In the genomic region with DNA sequence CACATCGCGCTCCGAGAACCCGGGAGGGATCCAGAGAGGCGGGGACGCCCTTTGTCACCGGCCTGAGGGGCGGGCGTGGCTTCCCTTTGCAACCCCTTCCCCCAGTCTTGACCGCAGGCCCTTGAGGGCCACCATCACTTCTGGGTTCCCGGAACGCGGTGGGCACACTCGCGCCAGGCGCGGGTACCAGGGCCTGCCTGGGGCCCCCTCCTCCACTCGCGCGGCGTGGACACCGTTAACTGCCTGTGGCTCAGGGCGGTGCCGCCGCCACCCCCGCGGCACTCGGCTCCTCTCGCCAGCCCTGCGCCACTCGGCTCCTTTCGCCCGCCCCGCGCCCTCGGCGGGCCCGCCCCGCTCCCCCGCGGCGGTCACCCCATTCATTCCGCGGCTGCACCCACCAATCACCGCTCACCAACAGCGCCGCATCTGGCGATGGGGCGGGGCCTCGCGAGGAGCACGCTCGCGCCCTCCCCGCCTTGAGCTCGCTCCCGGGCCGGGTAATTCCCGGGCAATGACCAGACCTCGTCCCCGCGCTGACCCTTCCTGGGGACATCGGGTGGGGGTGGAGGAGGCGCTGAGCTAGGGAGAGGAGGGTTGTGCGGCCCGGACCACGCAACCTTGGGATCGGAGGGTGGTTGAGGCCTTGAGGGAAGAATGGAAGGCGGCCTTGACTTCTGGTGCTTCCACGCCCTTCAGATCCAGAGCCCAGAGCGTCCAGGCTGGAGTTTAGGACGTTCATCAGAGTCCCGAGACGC, we compare ENCODE assay signal across 1 cellular context.
TF ChIP-seq lines count a peak whose summit lies in the region.

No MANE protein-coding gene starts in this region.

TF ChIP-seq in HEK293, 187 proteins besides CTCF, POLR2A, EP300 and RAD21 (continued from another document and continues in another):
- TF ChIP-seq, protein P1, sequence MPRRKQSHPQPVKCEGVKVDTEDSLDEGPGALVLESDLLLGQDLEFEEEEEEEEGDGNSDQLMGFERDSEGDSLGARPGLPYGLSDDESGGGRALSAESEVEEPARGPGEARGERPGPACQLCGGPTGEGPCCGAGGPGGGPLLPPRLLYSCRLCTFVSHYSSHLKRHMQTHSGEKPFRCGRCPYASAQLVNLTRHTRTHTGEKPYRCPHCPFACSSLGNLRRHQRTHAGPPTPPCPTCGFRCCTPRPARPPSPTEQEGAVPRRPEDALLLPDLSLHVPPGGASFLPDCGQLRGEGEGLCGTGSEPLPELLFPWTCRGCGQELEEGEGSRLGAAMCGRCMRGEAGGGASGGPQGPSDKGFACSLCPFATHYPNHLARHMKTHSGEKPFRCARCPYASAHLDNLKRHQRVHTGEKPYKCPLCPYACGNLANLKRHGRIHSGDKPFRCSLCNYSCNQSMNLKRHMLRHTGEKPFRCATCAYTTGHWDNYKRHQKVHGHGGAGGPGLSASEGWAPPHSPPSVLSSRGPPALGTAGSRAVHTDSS (tag by site-specific recombination; IDR thresholded peaks at IDR 0.05), result no peak
- no peak for TF ChIP-seq HOXA7 (CRISPR knock-in tag; IDR thresholded peaks at IDR 0.05; ENCODE audit: borderline replicate concordance)
- peak; percentile 97 for TF ChIP-seq ZBTB17 (tag by site-specific recombination; IDR thresholded peaks at IDR 0.05)
- no peak for TF ChIP-seq ZNF510 (tag by site-specific recombination; IDR thresholded peaks at IDR 0.05; ENCODE audit: insufficient replicate concordance)
- no peak for TF ChIP-seq ZNF660 (tag by site-specific recombination; IDR thresholded peaks at IDR 0.05)
- no peak for TF ChIP-seq ZNF560 (tag by site-specific recombination; IDR thresholded peaks at IDR 0.05; ENCODE audit: borderline replicate concordance)
- TF ChIP-seq, protein P2, sequence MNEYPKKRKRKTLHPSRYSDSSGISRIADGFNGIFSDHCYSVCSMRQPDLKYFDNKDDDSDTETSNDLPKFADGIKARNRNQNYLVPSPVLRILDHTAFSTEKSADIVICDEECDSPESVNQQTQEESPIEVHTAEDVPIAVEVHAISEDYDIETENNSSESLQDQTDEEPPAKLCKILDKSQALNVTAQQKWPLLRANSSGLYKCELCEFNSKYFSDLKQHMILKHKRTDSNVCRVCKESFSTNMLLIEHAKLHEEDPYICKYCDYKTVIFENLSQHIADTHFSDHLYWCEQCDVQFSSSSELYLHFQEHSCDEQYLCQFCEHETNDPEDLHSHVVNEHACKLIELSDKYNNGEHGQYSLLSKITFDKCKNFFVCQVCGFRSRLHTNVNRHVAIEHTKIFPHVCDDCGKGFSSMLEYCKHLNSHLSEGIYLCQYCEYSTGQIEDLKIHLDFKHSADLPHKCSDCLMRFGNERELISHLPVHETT (tag by site-specific recombination; IDR thresholded peaks at IDR 0.05), result 0 out of 2 replicates have a peak, but pooled peaks have one; percentile 21
- TF ChIP-seq, protein P3, sequence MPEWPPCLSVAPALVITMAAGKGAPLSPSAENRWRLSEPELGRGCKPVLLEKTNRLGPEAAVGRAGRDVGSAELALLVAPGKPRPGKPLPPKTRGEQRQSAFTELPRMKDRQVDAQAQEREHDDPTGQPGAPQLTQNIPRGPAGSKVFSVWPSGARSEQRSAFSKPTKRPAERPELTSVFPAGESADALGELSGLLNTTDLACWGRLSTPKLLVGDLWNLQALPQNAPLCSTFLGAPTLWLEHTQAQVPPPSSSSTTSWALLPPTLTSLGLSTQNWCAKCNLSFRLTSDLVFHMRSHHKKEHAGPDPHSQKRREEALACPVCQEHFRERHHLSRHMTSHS (tag by site-specific recombination; IDR thresholded peaks at IDR 0.05), result no peak
- TF ChIP-seq ZNF114 (tag by site-specific recombination; IDR thresholded peaks at IDR 0.05), result no peak
- TF ChIP-seq RBAK (tag by site-specific recombination; IDR thresholded peaks at IDR 0.05), result no peak
- peak; percentile 27 for TF ChIP-seq YY1 (tag by site-specific recombination; IDR thresholded peaks at IDR 0.05)
- 0 out of 2 replicates have a peak, but pooled peaks have one; percentile 48 for TF ChIP-seq ZNF785 (tag by site-specific recombination; IDR thresholded peaks at IDR 0.05)
- 0 out of 2 replicates have a peak, but pooled peaks have one; percentile 14 for TF ChIP-seq WT1 (tag by site-specific recombination; IDR thresholded peaks at IDR 0.05)
- TF ChIP-seq ZNF426 (tag by site-specific recombination; IDR thresholded peaks at IDR 0.05), result no peak
- TF ChIP-seq, protein P4, sequence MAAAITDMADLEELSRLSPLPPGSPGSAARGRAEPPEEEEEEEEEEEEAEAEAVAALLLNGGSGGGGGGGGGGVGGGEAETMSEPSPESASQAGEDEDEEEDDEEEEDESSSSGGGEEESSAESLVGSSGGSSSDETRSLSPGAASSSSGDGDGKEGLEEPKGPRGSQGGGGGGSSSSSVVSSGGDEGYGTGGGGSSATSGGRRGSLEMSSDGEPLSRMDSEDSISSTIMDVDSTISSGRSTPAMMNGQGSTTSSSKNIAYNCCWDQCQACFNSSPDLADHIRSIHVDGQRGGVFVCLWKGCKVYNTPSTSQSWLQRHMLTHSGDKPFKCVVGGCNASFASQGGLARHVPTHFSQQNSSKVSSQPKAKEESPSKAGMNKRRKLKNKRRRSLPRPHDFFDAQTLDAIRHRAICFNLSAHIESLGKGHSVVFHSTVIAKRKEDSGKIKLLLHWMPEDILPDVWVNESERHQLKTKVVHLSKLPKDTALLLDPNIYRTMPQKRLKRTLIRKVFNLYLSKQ (tag by site-specific recombination; IDR thresholded peaks at IDR 0.05; ENCODE audit: borderline replicate concordance), result no peak
- no peak for TF ChIP-seq ZNF404 (tag by site-specific recombination; IDR thresholded peaks at IDR 0.05)
- TF ChIP-seq ZBTB1 (tag by site-specific recombination; IDR thresholded peaks at IDR 0.05), result no peak
- peak; percentile 36; the same call in 1 of the 2 replicates for TF ChIP-seq ZIC2 (tag by site-specific recombination; IDR thresholded peaks at IDR 0.05)
- peak; percentile 99 for TF ChIP-seq ZFHX2 (tag by site-specific recombination; conservative IDR thresholded peaks at IDR 0.05)
- no peak for TF ChIP-seq ZNF664 (tag by site-specific recombination; IDR thresholded peaks at IDR 0.05)
- TF ChIP-seq ZNF529 (tag by site-specific recombination; IDR thresholded peaks at IDR 0.05; ENCODE audit: insufficient replicate concordance), result no peak
- TF ChIP-seq SP2 (tag by site-specific recombination; IDR thresholded peaks at IDR 0.05), result peak; percentile 86
- peak; percentile 86 for TF ChIP-seq ZEB2 (tag by site-specific recombination; IDR thresholded peaks at IDR 0.05)
- TF ChIP-seq ZNF610 (tag by site-specific recombination; IDR thresholded peaks at IDR 0.05; ENCODE audit: borderline replicate concordance), result peak; percentile 63; the same call in 1 of the 2 replicates
- TF ChIP-seq, protein P5, sequence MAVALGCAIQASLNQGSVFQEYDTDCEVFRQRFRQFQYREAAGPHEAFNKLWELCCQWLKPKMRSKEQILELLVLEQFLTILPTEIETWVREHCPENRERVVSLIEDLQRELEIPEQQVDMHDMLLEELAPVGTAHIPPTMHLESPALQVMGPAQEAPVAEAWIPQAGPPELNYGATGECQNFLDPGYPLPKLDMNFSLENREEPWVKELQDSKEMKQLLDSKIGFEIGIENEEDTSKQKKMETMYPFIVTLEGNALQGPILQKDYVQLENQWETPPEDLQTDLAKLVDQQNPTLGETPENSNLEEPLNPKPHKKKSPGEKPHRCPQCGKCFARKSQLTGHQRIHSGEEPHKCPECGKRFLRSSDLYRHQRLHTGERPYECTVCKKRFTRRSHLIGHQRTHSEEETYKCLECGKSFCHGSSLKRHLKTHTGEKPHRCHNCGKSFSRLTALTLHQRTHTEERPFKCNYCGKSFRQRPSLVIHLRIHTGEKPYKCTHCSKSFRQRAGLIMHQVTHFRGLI (tag by site-specific recombination; IDR thresholded peaks at IDR 0.05), result no peak
- TF ChIP-seq SP7 (tag by site-specific recombination; IDR thresholded peaks at IDR 0.05), result no peak; the same call in none of the 2 replicates
- TF ChIP-seq ZNF292 (tag by site-specific recombination; IDR thresholded peaks at IDR 0.05; ENCODE audit: borderline replicate concordance, low read depth), result no peak
- 0 out of 2 replicates have a peak, but pooled peaks have one; percentile 13 for TF ChIP-seq MZF1 (tag by site-specific recombination; IDR thresholded peaks at IDR 0.05; ENCODE audit: borderline replicate concordance)
- TF ChIP-seq, protein P6, sequence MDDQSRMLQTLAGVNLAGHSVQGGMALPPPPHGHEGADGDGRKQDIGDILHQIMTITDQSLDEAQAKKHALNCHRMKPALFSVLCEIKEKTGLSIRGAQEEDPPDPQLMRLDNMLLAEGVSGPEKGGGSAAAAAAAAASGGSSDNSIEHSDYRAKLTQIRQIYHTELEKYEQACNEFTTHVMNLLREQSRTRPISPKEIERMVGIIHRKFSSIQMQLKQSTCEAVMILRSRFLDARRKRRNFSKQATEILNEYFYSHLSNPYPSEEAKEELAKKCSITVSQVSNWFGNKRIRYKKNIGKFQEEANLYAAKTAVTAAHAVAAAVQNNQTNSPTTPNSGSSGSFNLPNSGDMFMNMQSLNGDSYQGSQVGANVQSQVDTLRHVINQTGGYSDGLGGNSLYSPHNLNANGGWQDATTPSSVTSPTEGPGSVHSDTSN (CRISPR knock-in tag; IDR thresholded peaks at IDR 0.05), result no peak
- no peak for TF ChIP-seq ZNF558 (tag by site-specific recombination; IDR thresholded peaks at IDR 0.05)
- TF ChIP-seq ZNF132 (tag by site-specific recombination; IDR thresholded peaks at IDR 0.05; ENCODE audit: borderline replicate concordance), result no peak
- no peak for TF ChIP-seq ZNF530 (tag by site-specific recombination; IDR thresholded peaks at IDR 0.05; ENCODE audit: low read depth)
- TF ChIP-seq, protein P7, sequence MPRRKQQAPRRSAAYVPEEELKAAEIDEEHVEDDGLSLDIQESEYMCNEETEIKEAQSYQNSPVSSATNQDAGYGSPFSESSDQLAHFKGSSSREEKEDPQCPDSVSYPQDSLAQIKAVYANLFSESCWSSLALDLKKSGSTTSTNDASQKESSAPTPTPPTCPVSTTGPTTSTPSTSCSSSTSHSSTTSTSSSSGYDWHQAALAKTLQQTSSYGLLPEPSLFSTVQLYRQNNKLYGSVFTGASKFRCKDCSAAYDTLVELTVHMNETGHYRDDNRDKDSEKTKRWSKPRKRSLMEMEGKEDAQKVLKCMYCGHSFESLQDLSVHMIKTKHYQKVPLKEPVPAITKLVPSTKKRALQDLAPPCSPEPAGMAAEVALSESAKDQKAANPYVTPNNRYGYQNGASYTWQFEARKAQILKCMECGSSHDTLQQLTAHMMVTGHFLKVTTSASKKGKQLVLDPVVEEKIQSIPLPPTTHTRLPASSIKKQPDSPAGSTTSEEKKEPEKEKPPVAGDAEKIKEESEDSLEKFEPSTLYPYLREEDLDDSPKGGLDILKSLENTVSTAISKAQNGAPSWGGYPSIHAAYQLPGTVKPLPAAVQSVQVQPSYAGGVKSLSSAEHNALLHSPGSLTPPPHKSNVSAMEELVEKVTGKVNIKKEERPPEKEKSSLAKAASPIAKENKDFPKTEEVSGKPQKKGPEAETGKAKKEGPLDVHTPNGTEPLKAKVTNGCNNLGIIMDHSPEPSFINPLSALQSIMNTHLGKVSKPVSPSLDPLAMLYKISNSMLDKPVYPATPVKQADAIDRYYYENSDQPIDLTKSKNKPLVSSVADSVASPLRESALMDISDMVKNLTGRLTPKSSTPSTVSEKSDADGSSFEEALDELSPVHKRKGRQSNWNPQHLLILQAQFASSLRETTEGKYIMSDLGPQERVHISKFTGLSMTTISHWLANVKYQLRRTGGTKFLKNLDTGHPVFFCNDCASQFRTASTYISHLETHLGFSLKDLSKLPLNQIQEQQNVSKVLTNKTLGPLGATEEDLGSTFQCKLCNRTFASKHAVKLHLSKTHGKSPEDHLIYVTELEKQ (tag by site-specific recombination; IDR thresholded peaks at IDR 0.05; ENCODE audit: borderline replicate concordance), result no peak
- TF ChIP-seq, protein P8, sequence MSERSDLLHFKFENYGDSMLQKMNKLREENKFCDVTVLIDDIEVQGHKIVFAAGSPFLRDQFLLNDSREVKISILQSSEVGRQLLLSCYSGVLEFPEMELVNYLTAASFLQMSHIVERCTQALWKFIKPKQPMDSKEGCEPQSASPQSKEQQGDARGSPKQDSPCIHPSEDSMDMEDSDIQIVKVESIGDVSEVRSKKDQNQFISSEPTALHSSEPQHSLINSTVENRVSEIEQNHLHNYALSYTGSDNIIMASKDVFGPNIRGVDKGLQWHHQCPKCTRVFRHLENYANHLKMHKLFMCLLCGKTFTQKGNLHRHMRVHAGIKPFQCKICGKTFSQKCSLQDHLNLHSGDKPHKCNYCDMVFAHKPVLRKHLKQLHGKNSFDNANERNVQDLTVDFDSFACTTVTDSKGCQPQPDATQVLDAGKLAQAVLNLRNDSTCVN (tag by site-specific recombination; optimal IDR thresholded peaks at IDR 0.05), result peak; percentile 98
- TF ChIP-seq, protein P9, sequence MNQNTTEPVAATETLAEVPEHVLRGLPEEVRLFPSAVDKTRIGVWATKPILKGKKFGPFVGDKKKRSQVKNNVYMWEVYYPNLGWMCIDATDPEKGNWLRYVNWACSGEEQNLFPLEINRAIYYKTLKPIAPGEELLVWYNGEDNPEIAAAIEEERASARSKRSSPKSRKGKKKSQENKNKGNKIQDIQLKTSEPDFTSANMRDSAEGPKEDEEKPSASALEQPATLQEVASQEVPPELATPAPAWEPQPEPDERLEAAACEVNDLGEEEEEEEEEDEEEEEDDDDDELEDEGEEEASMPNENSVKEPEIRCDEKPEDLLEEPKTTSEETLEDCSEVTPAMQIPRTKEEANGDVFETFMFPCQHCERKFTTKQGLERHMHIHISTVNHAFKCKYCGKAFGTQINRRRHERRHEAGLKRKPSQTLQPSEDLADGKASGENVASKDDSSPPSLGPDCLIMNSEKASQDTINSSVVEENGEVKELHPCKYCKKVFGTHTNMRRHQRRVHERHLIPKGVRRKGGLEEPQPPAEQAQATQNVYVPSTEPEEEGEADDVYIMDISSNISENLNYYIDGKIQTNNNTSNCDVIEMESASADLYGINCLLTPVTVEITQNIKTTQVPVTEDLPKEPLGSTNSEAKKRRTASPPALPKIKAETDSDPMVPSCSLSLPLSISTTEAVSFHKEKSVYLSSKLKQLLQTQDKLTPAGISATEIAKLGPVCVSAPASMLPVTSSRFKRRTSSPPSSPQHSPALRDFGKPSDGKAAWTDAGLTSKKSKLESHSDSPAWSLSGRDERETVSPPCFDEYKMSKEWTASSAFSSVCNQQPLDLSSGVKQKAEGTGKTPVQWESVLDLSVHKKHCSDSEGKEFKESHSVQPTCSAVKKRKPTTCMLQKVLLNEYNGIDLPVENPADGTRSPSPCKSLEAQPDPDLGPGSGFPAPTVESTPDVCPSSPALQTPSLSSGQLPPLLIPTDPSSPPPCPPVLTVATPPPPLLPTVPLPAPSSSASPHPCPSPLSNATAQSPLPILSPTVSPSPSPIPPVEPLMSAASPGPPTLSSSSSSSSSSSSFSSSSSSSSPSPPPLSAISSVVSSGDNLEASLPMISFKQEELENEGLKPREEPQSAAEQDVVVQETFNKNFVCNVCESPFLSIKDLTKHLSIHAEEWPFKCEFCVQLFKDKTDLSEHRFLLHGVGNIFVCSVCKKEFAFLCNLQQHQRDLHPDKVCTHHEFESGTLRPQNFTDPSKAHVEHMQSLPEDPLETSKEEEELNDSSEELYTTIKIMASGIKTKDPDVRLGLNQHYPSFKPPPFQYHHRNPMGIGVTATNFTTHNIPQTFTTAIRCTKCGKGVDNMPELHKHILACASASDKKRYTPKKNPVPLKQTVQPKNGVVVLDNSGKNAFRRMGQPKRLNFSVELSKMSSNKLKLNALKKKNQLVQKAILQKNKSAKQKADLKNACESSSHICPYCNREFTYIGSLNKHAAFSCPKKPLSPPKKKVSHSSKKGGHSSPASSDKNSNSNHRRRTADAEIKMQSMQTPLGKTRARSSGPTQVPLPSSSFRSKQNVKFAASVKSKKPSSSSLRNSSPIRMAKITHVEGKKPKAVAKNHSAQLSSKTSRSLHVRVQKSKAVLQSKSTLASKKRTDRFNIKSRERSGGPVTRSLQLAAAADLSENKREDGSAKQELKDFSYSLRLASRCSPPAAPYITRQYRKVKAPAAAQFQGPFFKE (tag by site-specific recombination; IDR thresholded peaks at IDR 0.05; ENCODE audit: borderline replicate concordance), result no peak
